In the genomic region with DNA sequence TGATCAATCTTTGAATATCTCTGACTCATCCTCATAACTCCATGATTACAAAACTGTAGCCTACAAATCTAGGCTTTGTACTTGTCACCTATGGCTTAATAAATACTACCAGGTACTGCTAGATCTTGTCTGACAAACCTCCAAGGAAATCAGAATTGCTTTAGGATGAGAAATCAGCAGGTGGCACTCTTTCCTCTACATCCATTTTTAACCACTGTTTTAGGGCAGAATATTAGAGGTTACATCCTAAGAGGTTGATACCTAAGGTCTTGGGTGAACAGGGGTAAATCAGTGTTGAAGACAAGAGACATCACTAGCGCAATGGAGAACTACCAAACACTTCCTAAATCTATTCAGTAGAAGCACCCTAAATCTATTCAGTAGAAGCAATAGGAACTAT, we compare ENCODE assay signal across 1 cellular context.
TF ChIP-seq lines count a peak whose summit lies in the region.

No MANE protein-coding gene starts in this region.

TF ChIP-seq in endothelial cell of umbilical vein, 7 proteins besides CTCF, POLR2A, EP300 and RAD21 (continued from another document):
- no peak for TF ChIP-seq FOS (IDR thresholded peaks at IDR 0.05; ENCODE audit: borderline replicate concordance, insufficient read depth, low read length)
